8 cellular contexts compared by ENCODE assay signal in genomic region chr6:138278326-138278725, GRCh38.
DNase-seq lines count a peak whose midpoint lies in the region; ATAC-seq and TF ChIP-seq lines count a peak whose summit lies in the region.

No MANE protein-coding gene starts in this region.

- DNase-seq in HCT116 (ENCODE audit: low read depth, low spot score) (no peak), SK-MEL-5 (ENCODE audit: low read depth, low spot score) (peak; percentile 56), head of caudate nucleus (peak; percentile 42 to 88 (median 74)), progenitor cell of endocrine pancreas (ENCODE audit: low spot score, unreplicated experiment) (no peak), immature natural killer cell (no peak), BE2C (no peak)
- no peak for DNase-seq in activated CD4-positive, alpha-beta T cell treated with anti-CD3 and anti-CD28 coated beads, Interleukin-2, amount 50 U/mL, for 48 hours

- H3K9me3 Mint-ChIP-seq in progenitor cell of endocrine pancreas (ENCODE audit: low read depth) (no peaks in the 10 kb centered on the region), immature natural killer cell (no peaks in the 10 kb centered on the region)

- intact Hi-C loops in HCT116 (cut with micrococcal nuclease) (loop anchor here (2.0 kb wide), 1 partner anchor 162 kb away; no protein-coding TSS in a partner anchor), head of caudate nucleus (cut with DNase I) (loop anchor here (5.0 kb wide), 2 partner anchors 116 to 161 kb away; partner anchors contain the start of gene ARFGEF3)

- H3K36me3 ChIP-seq in HCT116 (ENCODE audit: control insufficient read depth in 1 of 2, insufficient read depth in 2 of 2, low read length in 2 of 2) (no peaks in the 10 kb centered on the region), BE2C (no peaks in the 10 kb centered on the region)

- H3K4me1 ChIP-seq in HCT116 (ENCODE audit: control insufficient read depth in 1 of 2, insufficient read depth in 2 of 2, low read length in 2 of 2), result no peaks in the 10 kb centered on the region
- no peaks in the 10 kb centered on the region for H3K4me1 ChIP-seq in BE2C

- in situ Hi-C loops in SK-MEL-5 (cut with HindIII; ENCODE audit: low pct_unique_long_range_greater_than_20kb, low sequenced_read_pairs), result no loop called here

- BruUV-seq in HCT116 (replicated peaks; lab: Mats Ljungman, UMichigan), result no TSS peak

- ATAC-seq in HCT116 (peak; percentile 89), HG03469 (IDR thresholded peaks at IDR 0.05; ENCODE audit: unreplicated experiment) (no peak)

- no peaks in the 10 kb centered on the region for H3K79me2 ChIP-seq in HCT116 (ENCODE audit: insufficient read depth, low read length)

- H2AFZ ChIP-seq in HCT116 (ENCODE audit: low read depth, low read length, poor library complexity, severe bottlenecking), result no peak overlapping the region

- no peaks in the 10 kb centered on the region for H3K27me3 Mint-ChIP-seq in progenitor cell of endocrine pancreas
- peaks cover 0 to 2% (median 1%) of the 10 kb centered on the region in 3 donors for H3K27me3 Mint-ChIP-seq in immature natural killer cell (ENCODE audit: low read depth in 3 of 3)

- no peaks in the 10 kb centered on the region for H3K9me2 ChIP-seq in HCT116 (ENCODE audit: insufficient read depth)

- peak in 2 of 3 experiments; percentile 38 to 43; a peak in 4 of 6 replicates for TF ChIP-seq CTCF in HCT116 (IDR thresholded peaks at IDR 0.05 in 2 of 3, conservative IDR thresholded peaks at IDR 0.05 in 1 of 3; ENCODE audit: borderline replicate concordance in 1 of 3, insufficient read depth in 1 of 3, low read depth in 2 of 3, low read length in 2 of 3)
- peak; percentile 48 for TF ChIP-seq CTCF in progenitor cell of endocrine pancreas (IDR thresholded peaks at IDR 0.05; ENCODE audit: unreplicated experiment)
- TF ChIP-seq CTCF in BE2C (IDR thresholded peaks at IDR 0.05; ENCODE audit: low read depth, low read length), result no peak

- no peaks in the 10 kb centered on the region for H3K9me3 ChIP-seq in HCT116 (ENCODE audit: control insufficient read depth in 1 of 2, insufficient read depth in 1 of 2, low read depth in 1 of 2, low read length in 2 of 2)
- no peaks in the 10 kb centered on the region for H3K9me3 ChIP-seq in BE2C

- peaks cover 5% of the 10 kb centered on the region for H3K36me3 Mint-ChIP-seq in progenitor cell of endocrine pancreas (ENCODE audit: insufficient read depth)
- no peaks in the 10 kb centered on the region for H3K36me3 Mint-ChIP-seq in immature natural killer cell

- H3K4me3 Mint-ChIP-seq in progenitor cell of endocrine pancreas (ENCODE audit: low read depth), result no peak overlapping the region
- no peak overlapping the region for H3K4me3 Mint-ChIP-seq in immature natural killer cell

- H3K4me1 Mint-ChIP-seq in progenitor cell of endocrine pancreas (ENCODE audit: low read depth), result peaks cover 11% of the 10 kb centered on the region
- H3K4me1 Mint-ChIP-seq in immature natural killer cell, result no peaks in the 10 kb centered on the region

- RAD21 ChIA-PET in HCT116 (lab: Charles Lee; ENCODE audit: low non-redundant PET in 1 of 2, low total read pairs in 2 of 2, uncharacterized antibody in 2 of 2, unreplicated experiment in 2 of 2), result interaction anchor here in 1 of 2 experiments (0.9 kb wide), 1 partner anchor 162 kb away, joined by 5 read pairs; no protein-coding TSS in a partner anchor

- H3K27me3 ChIP-seq in HCT116 (ENCODE audit: insufficient read depth, low read length), result no peaks in the 10 kb centered on the region
- no peaks in the 10 kb centered on the region for H3K27me3 ChIP-seq in BE2C

- no peak overlapping the region for H3K4me2 ChIP-seq in HCT116 (ENCODE audit: low read length)

- TF ChIP-seq RAD21 in HCT116 (IDR thresholded peaks at IDR 0.05; ENCODE audit: low read depth), result no peak; the same call in 1 of the 2 replicates

- no peaks in the 10 kb centered on the region for H4K20me1 ChIP-seq in HCT116 (ENCODE audit: insufficient read depth)

- H3K4me3 ChIP-seq in HCT116 (replicated peaks in 1 of 2; ENCODE audit: low read depth in 1 of 2, low read length in 2 of 2), result no peak overlapping the region
- no peak overlapping the region for H3K4me3 ChIP-seq in BE2C (ENCODE audit: low read depth, low read length)

- H3K27ac Mint-ChIP-seq in progenitor cell of endocrine pancreas (no peak overlapping the region), immature natural killer cell (no peak overlapping the region)

- POLR2A ChIA-PET in HCT116 (lab: Charles Lee), result no interaction called here

- CTCF ChIA-PET in HCT116 (lab: Charles Lee), result interaction anchor here (0.8 to 1.1 kb wide), 2 partner anchors 9 to 163 kb away, joined by 4 to 6 read pairs; no protein-coding TSS in a partner anchor

- no peak overlapping the region for H3K9ac ChIP-seq in HCT116 (ENCODE audit: low read length)

- no peak overlapping the region for H3K27ac ChIP-seq in HCT116 (ENCODE audit: low read depth, low read length)

- TF ChIP-seq POLR2A in HCT116 (IDR thresholded peaks at IDR 0.05; ENCODE audit: borderline replicate concordance, extremely low read depth, insufficient read depth, insufficient read length), result no peak

TF ChIP-seq in HCT116, 20 proteins besides CTCF, POLR2A, EP300 and RAD21:
- TF ChIP-seq MAX (IDR thresholded peaks at IDR 0.05), result no peak
- no peak for TF ChIP-seq SIN3A (IDR thresholded peaks at IDR 0.05; ENCODE audit: low read depth)
- no peak for TF ChIP-seq FOSL1 (IDR thresholded peaks at IDR 0.05; ENCODE audit: low read depth)
- no peak for TF ChIP-seq EZH2 (IDR thresholded peaks at IDR 0.05)
- no peak for TF ChIP-seq TCF7L2 (IDR thresholded peaks at IDR 0.05; ENCODE audit: borderline replicate concordance, extremely low read depth, insufficient read depth, insufficient read length)
- no peak for TF ChIP-seq SRF (IDR thresholded peaks at IDR 0.05; ENCODE audit: low read depth)
- no peak for TF ChIP-seq ATF3 (IDR thresholded peaks at IDR 0.05)
- no peak for TF ChIP-seq ELF1 (IDR thresholded peaks at IDR 0.05; ENCODE audit: borderline replicate concordance, low read depth)
- no peak for TF ChIP-seq CBX3 (IDR thresholded peaks at IDR 0.05; ENCODE audit: low read depth)
- TF ChIP-seq EGR1 (IDR thresholded peaks at IDR 0.05; ENCODE audit: low read depth), result no peak
- no peak for TF ChIP-seq POLR2AphosphoS5 (IDR thresholded peaks at IDR 0.05; ENCODE audit: low read depth, low read length)
- no peak for TF ChIP-seq ZNF274 (IDR thresholded peaks at IDR 0.05; ENCODE audit: low read depth, low read length)
- TF ChIP-seq REST (IDR thresholded peaks at IDR 0.05; ENCODE audit: low read depth), result no peak
- TF ChIP-seq ZBTB33 (IDR thresholded peaks at IDR 0.05; ENCODE audit: extremely low read depth, insufficient replicate concordance, low read length), result no peak

Comparison
In these comparisons a context has a peak if more than half of its experiments do, and no peak if none do; other contexts are left out.
1. DNase-seq: peak in SK-MEL-5 (single experiment) and head of caudate nucleus (42 of 42); none in HCT116 (single experiment), progenitor cell of endocrine pancreas (single experiment), immature natural killer cell (0 of 3), BE2C (single experiment) and activated CD4-positive, alpha-beta T cell treated with anti-CD3 and anti-CD28 coated beads, Interleukin-2, amount 50 U/mL, for 48 hours (0 of 2).